22 cellular contexts compared by ENCODE assay signal in the genomic region with DNA sequence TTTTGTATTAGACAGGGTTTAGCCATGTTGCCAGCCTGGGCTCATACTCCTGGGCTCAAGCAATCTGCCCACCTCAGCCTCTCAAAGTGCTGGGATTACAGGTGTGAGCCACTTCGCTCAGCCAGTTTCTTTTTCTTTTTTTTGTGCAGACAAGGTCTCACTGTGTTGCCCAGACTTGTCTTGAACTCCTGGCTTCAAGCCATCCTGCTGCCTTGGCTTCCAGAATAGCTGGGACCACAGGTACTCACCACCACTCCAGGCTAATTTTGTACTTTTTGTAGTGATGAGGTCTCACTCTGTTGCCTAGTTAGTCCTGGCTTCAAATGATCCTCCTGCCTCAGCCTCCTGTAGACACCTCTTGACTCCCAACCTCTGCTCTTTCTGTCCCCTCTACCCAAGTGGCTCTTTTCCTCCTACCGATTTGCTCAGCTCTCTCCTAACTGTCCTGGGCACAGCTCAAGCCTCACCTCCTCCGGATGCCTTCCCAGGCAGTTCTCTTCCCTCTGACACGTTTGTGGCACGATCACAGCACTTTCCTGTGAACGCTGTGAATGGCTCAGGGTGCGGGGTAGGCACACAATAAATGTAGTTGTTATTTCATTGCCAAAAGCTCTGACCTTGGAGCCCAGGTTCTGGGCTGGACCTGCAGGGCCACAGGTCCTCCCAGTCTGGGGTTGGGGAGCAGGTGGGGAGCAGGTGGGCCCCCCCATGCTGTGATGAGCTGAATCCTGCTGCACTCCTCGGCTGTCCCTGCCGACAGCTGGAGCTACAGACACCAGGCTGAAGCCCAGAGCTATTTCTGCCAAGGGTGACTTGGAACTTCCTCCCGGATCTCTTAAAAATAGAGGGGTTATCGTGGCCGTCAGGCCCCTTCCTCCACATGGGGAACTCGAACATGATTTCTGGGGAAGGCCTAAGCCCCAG. TPM values are rescaled to one million over a fixed set of nuclear protein-coding genes. Genes with fewer than 3 reads are reported as not detected.
DNase-seq lines count a peak whose midpoint lies in the region; ATAC-seq, FAIRE-seq and TF ChIP-seq lines count a peak whose summit lies in the region.
"Had no signal": no experiment of that assay in that cellular context is flagged by ENCODE, and none has a peak within 500 bp of the region (broad histone marks: within the 10 kb centered on the region; RNA-seq: fewer than 3 reads in every experiment).

No MANE protein-coding gene starts in this region.

- H3K36me3 ChIP-seq in H7 (replicated peaks; ENCODE audit: control insufficient read depth, insufficient read depth, low read length), result no peaks in the 10 kb centered on the region
- H3K36me3 ChIP-seq: colonic mucosa, left ventricle myocardium inferior, WERI-Rb-1 had no signal

- H3K4me3 ChIP-seq in H7 (ENCODE audit: insufficient read depth, low read depth, low read length) (no peak overlapping the region), epithelial cell of esophagus (ENCODE audit: low read length) (no peak overlapping the region)
- H3K4me3 ChIP-seq: body of pancreas, colonic mucosa, left ventricle myocardium inferior had no signal

- no peak for ATAC-seq in GM19455 (IDR thresholded peaks at IDR 0.05; ENCODE audit: unreplicated experiment)
- ATAC-seq: body of pancreas; CD8-positive, alpha-beta T cell; Right ventricle myocardium inferior had no signal

- FAIRE-seq in urothelium cell line (lab: Jason Lieb, UNC), result no peak
- FAIRE-seq: GM19239 had no signal

- DNase-seq in AG20443 (ENCODE audit: low spot score) (peak; percentile 6), H7 (peak; percentile 56), NCI-H69 (lab: John Stamatoyannopoulos, UW) (peak; percentile 30), epithelial cell of esophagus (ENCODE audit: low read depth) (peak; percentile 89), medulla oblongata (ENCODE audit: extremely low spot score) (no peak), urothelium cell line (ENCODE audit: low spot score) (no peak), SW480 (ENCODE audit: low spot score) (no peak)
- DNase-seq: activated CD4-positive, alpha-beta memory T cell treated with anti-CD3 and anti-CD28 coated beads for 36 hours; activated naive CD4-positive, alpha-beta T cell treated with anti-CD3 and anti-CD28 coated beads, Interleukin-2, amount 50 U/mL, for 16 hours; activated T-cell treated with anti-CD3 and anti-CD28 coated beads, Interleukin-2, amount 50 U/mL, for 24 hours; body of pancreas; CD8-positive, alpha-beta T cell; colonic mucosa; HCEC 1CT; left ventricle myocardium inferior; stimulated activated naive CD4-positive, alpha-beta T cell treated with Interleukin-2 at 50 U/mL for 16 hours; WERI-Rb-1 had no signal

- peaks cover 22% of the 10 kb centered on the region for H3K27me3 ChIP-seq in H7 (ENCODE audit: control insufficient read depth, insufficient read depth, low read length)
- H3K27me3 ChIP-seq: body of pancreas had no signal

- TF ChIP-seq CTCF in epithelial cell of esophagus (IDR thresholded peaks at IDR 0.05; ENCODE audit: insufficient read depth, low read depth, low read length, missing control alignments), result no peak

RNA-seq across cellular contexts. Expression of a gene that starts 23.9 kb away (rescaled TPM):
- 0.52 TPM in 1 of 2 replicates, not detected in the other for total RNA-seq in H7 (2014; rRNA removed; shearing (Covaris generic))
- total RNA-seq: activated CD4-positive, alpha-beta memory T cell treated with anti-CD3 and anti-CD28 coated beads for 36 hours; body of pancreas; CD8-positive, alpha-beta T cell; epithelial cell of proximal tubule; T-helper 1 cell treated with Interleukin-12 subunit alpha and Interleukin-12 subunit beta and Interleukin-4 antibody, amounts not matched to agents 30 ng/mL and 1 ng/mL, for 36 hours had no signal

RNA-seq across cellular contexts. Expression of a gene that starts 28.4 kb away (rescaled TPM):
- 131 and 133 TPM in 2 replicates for total RNA-seq in H7 (2014; rRNA removed; shearing (Covaris generic))

RNA-seq across cellular contexts. Expression of a gene that starts 58.0 kb away (rescaled TPM):
- total RNA-seq in H7 (2014; rRNA removed; shearing (Covaris generic)), result 36.8 and 39.0 TPM in 2 replicates

RNA-seq across cellular contexts. Expression of a gene that starts 59.4 kb away (rescaled TPM):
- 0.87 and 1.7 TPM in 2 replicates for total RNA-seq in H7 (2014; rRNA removed; shearing (Covaris generic))

Comparison
In these comparisons a context has a peak if more than half of its experiments do, and no peak if none do; other contexts are left out.
1. DNase-seq: peak in AG20443 (single experiment), H7 (single experiment), NCI-H69 (single experiment) and epithelial cell of esophagus (single experiment); none in medulla oblongata (single experiment), urothelium cell line (single experiment) and SW480 (single experiment).